1 cellular context compared by ENCODE assay signal in genomic region chr20:4082406-4083102, GRCh38.
TF ChIP-seq lines count a peak whose summit lies in the region.

No MANE protein-coding gene starts in this region.

TF ChIP-seq in HepG2, 621 proteins besides CTCF, POLR2A, EP300 and RAD21 (continued from another document and continues in another):
- TF ChIP-seq ZBTB33 (CRISPR knock-in tag; IDR thresholded peaks at IDR 0.05) (0 out of 2 replicates have a peak, but pooled peaks have one; percentile 9), FOXO1 (CRISPR knock-in tag; IDR thresholded peaks at IDR 0.05) (peak; percentile 28; the same call in 1 of the 2 replicates), ZBTB20 (CRISPR knock-in tag; IDR thresholded peaks at IDR 0.05; ENCODE audit: borderline replicate concordance, low read depth) (no peak), ZNF296 (CRISPR knock-in tag; conservative IDR thresholded peaks at IDR 0.05) (no peak), ZNF253 (CRISPR knock-in tag; IDR thresholded peaks at IDR 0.05; ENCODE audit: borderline replicate concordance) (no peak), ZNF232 (CRISPR knock-in tag; IDR thresholded peaks at IDR 0.05; ENCODE audit: borderline replicate concordance) (no peak), ZBED4 (CRISPR knock-in tag; IDR thresholded peaks at IDR 0.05; ENCODE audit: borderline replicate concordance) (no peak), ZC3H13 (CRISPR knock-in tag; IDR thresholded peaks at IDR 0.05) (no peak), TAF1 (CRISPR knock-in tag; IDR thresholded peaks at IDR 0.05) (peak; percentile 9; the same call in 1 of the 2 replicates), ZNF788 (CRISPR knock-in tag; IDR thresholded peaks at IDR 0.05; ENCODE audit: borderline replicate concordance) (peak; percentile 75; the same call in 1 of the 2 replicates), ZFP90 (CRISPR knock-in tag; IDR thresholded peaks at IDR 0.05; ENCODE audit: borderline replicate concordance) (no peak), ZNF747 (CRISPR knock-in tag; IDR thresholded peaks at IDR 0.05; ENCODE audit: borderline replicate concordance) (no peak), ZNF501 (CRISPR knock-in tag; IDR thresholded peaks at IDR 0.05) (no peak), JUND (CRISPR knock-in tag; IDR thresholded peaks at IDR 0.05) (no peak), JARID2 (CRISPR knock-in tag; IDR thresholded peaks at IDR 0.05; ENCODE audit: insufficient replicate concordance) (no peak), IRF2 (CRISPR knock-in tag; IDR thresholded peaks at IDR 0.05) (peak; percentile 38; the same call in 1 of the 2 replicates), HOMEZ (CRISPR knock-in tag; IDR thresholded peaks at IDR 0.05; ENCODE audit: low read depth) (peak; percentile 16; the same call in 1 of the 2 replicates), ZNF101 (CRISPR knock-in tag; IDR thresholded peaks at IDR 0.05; ENCODE audit: borderline replicate concordance, low read depth) (no peak), NRL (CRISPR knock-in tag; IDR thresholded peaks at IDR 0.05; ENCODE audit: borderline replicate concordance) (no peak), HNF1A (IDR thresholded peaks at IDR 0.05; ENCODE audit: low read depth) (no peak), HNF1A (CRISPR knock-in tag; IDR thresholded peaks at IDR 0.05; ENCODE audit: borderline replicate concordance) (no peak), GRHL1 (CRISPR knock-in tag; conservative IDR thresholded peaks at IDR 0.05) (no peak), POLR2AphosphoS2 (IDR thresholded peaks at IDR 0.05; ENCODE audit: low read depth, low read length) (no peak), ZNF800 (CRISPR knock-in tag; IDR thresholded peaks at IDR 0.05) (no peak), TOPORS (CRISPR knock-in tag; IDR thresholded peaks at IDR 0.05) (no peak), PREB (CRISPR knock-in tag; IDR thresholded peaks at IDR 0.05) (no peak), ZMAT5 (CRISPR knock-in tag; IDR thresholded peaks at IDR 0.05; ENCODE audit: borderline replicate concordance, low read depth) (no peak), CEBPB (IDR thresholded peaks at IDR 0.05; ENCODE audit: borderline replicate concordance, low read depth, low read length) (peak; percentile 85), RFX3 (CRISPR knock-in tag; IDR thresholded peaks at IDR 0.05) (no peak), PRMT3 (CRISPR knock-in tag; IDR thresholded peaks at IDR 0.05; ENCODE audit: borderline replicate concordance, low read depth) (no peak), SPEN (CRISPR knock-in tag; IDR thresholded peaks at IDR 0.05; ENCODE audit: low read depth) (peak; percentile 43), KLF12 (CRISPR knock-in tag; IDR thresholded peaks at IDR 0.05; ENCODE audit: borderline replicate concordance) (no peak), ZNF672 (CRISPR knock-in tag; IDR thresholded peaks at IDR 0.05) (no peak), CBX2 (IDR thresholded peaks at IDR 0.05; ENCODE audit: low read depth, low read length) (no peak), CBX2 (CRISPR knock-in tag; IDR thresholded peaks at IDR 0.05; ENCODE audit: low read depth) (no peak), ZSCAN31 (CRISPR knock-in tag; IDR thresholded peaks at IDR 0.05; ENCODE audit: low read depth) (peak; percentile 62; the same call in 1 of the 2 replicates)
